8 cellular contexts compared by ENCODE assay signal in the genomic region with DNA sequence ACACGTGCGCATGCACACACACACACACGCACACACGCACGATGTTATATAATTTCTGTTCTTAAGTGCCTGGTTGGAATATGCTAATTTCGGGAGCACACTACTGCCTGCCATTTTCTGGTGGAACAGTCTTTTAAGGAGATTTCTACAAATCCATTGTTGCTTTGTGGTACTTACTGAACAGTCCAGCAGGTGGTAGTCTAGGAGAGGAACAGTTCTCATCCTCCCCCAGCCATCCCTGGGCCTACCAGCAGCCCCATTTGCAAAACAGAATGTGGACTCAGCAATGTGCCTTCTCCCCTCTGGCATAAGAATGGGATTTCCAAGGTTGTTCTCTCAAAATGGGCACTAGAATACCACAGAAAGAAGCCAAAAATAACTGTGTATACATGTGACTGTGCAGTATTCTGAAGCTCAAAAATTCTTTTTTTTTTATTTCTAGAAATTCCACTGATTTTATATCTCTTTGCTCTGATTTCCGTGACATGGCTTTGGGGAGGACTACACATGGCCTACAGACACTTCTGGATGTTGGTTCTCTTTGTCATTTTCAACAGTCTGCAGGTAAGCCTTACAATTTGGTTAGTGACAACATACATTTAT.
DNase-seq lines count a peak whose midpoint lies in the region; ATAC-seq and TF ChIP-seq lines count a peak whose summit lies in the region.

No MANE protein-coding gene starts in this region.

- H2BK12ac ChIP-seq in trophoblast cell (ENCODE audit: low read length), result no peak overlapping the region

- H3K4ac ChIP-seq in trophoblast cell (ENCODE audit: low read depth, low read length), result no peak overlapping the region

- peaks cover 39% of the 10 kb centered on the region for H3K4me1 Mint-ChIP-seq in GM23338
- peaks cover 3% of the 10 kb centered on the region for H3K4me1 Mint-ChIP-seq in activated naive CD8-positive, alpha-beta T cell treated with anti-CD3 and anti-CD28 coated beads for 36 hours

- no peak overlapping the region for H2BK120ac ChIP-seq in trophoblast cell (ENCODE audit: insufficient read depth, low read length, poor library complexity)

- H2AFZ ChIP-seq in GM23338 (no peak overlapping the region), trophoblast cell (ENCODE audit: insufficient read depth, low read length, poor library complexity) (no peak overlapping the region)

- H3K4me3 ChIP-seq in GM23338, result no peak overlapping the region
- H3K4me3 ChIP-seq in trophoblast cell (ENCODE audit: low read depth, low read length), result no peak overlapping the region

- no peaks in the 10 kb centered on the region for H3F3A ChIP-seq in GM23338 (replicated peaks; ENCODE audit: low read depth)

- no peak overlapping the region for H3K23ac ChIP-seq in trophoblast cell (ENCODE audit: low read length)

- H4K8ac ChIP-seq in trophoblast cell (ENCODE audit: low read depth, low read length), result no peak overlapping the region

- H3K27me3 ChIP-seq in GM23338 (ENCODE audit: insufficient read depth) (no peaks in the 10 kb centered on the region), trophoblast cell (ENCODE audit: insufficient read depth, low read length) (no peaks in the 10 kb centered on the region)

- no peak overlapping the region for H4K91ac ChIP-seq in trophoblast cell (ENCODE audit: low read depth, low read length)

- H3K79me2 ChIP-seq in GM23338 (replicated peaks; ENCODE audit: insufficient read depth) (no peaks in the 10 kb centered on the region), trophoblast cell (ENCODE audit: control insufficient read depth, insufficient read depth, low read length, poor library complexity) (no peaks in the 10 kb centered on the region)

- H4K20me1 ChIP-seq in GM23338 (replicated peaks; ENCODE audit: insufficient read depth), result no peaks in the 10 kb centered on the region

- peaks cover 3% of the 10 kb centered on the region for H3K27me3 Mint-ChIP-seq in GM23338 (ENCODE audit: insufficient read depth, low read depth, poor library complexity)
- peaks cover 5% of the 10 kb centered on the region for H3K27me3 Mint-ChIP-seq in activated naive CD8-positive, alpha-beta T cell treated with anti-CD3 and anti-CD28 coated beads for 36 hours

- no CpG with 5 or more reads among the region's 7 CpGs for WGBS in trophoblast cell (ENCODE audit: extremely low coverage, insufficient coverage, insufficient read length)

- H3K9me3 Mint-ChIP-seq in GM23338, result peaks cover 8% of the 10 kb centered on the region; the same call in 1 of the 3 replicates
- peaks cover 10% of the 10 kb centered on the region for H3K9me3 Mint-ChIP-seq in activated naive CD8-positive, alpha-beta T cell treated with anti-CD3 and anti-CD28 coated beads for 36 hours

- peak overlapping the region; percentile 43 for H3K27ac Mint-ChIP-seq in GM23338
- no peak overlapping the region for H3K27ac Mint-ChIP-seq in activated naive CD8-positive, alpha-beta T cell treated with anti-CD3 and anti-CD28 coated beads for 36 hours

- TF ChIP-seq CTCF in GM10266 (IDR thresholded peaks at IDR 0.05; ENCODE audit: control insufficient read depth, insufficient read depth, low read depth, missing control alignments), result peak; percentile 66
- TF ChIP-seq CTCF in GM23338 (conservative IDR thresholded peaks at IDR 0.05; ENCODE audit: low read depth in 2 of 2), result peak; percentile 78 to 79

- DNase-seq in GM10266 (ENCODE audit: extremely low spot score), result peak; percentile 37
- DNase-seq in GM23338 (ENCODE audit: low spot score), result peak; percentile 91
- peak; percentile 91 to 92 for DNase-seq in Kasumi-1 (lab: John Stamatoyannopoulos, UW)
- peak; percentile 68 for DNase-seq in RPMI8226
- DNase-seq in activated naive CD8-positive, alpha-beta T cell treated with anti-CD3 and anti-CD28 coated beads for 36 hours, result peak; percentile 49
- DNase-seq in Right ventricle myocardium inferior (ENCODE audit: missing footprints), result no peak
- DNase-seq in trophoblast cell, result peak; percentile 74 to 91
- no peak for DNase-seq in cortex of kidney (lab: John Stamatoyannopoulos, UW)

- ATAC-seq in GM23338 (peak; percentile 99), Right ventricle myocardium inferior (peak; percentile 94)

- H3K79me1 ChIP-seq in trophoblast cell (ENCODE audit: low read length), result no peaks in the 10 kb centered on the region

- H3K27ac ChIP-seq in GM23338 (ENCODE audit: low read depth) (no peak overlapping the region), trophoblast cell (ENCODE audit: low read depth, low read length) (no peak overlapping the region)

- no peak overlapping the region for H4K12ac ChIP-seq in trophoblast cell (ENCODE audit: low read depth, low read length)

- H3K4me2 ChIP-seq in GM23338, result no peak overlapping the region
- no peak overlapping the region for H3K4me2 ChIP-seq in trophoblast cell (ENCODE audit: low read length)

- H3K4me3 Mint-ChIP-seq in GM23338, result no peak overlapping the region
- no peak overlapping the region for H3K4me3 Mint-ChIP-seq in activated naive CD8-positive, alpha-beta T cell treated with anti-CD3 and anti-CD28 coated beads for 36 hours

- no peak overlapping the region for H3K14ac ChIP-seq in trophoblast cell (ENCODE audit: low read length)

- H3K4me1 ChIP-seq in GM23338 (ENCODE audit: insufficient read depth) (peaks cover 26% of the 10 kb centered on the region), trophoblast cell (ENCODE audit: control insufficient read depth in 1 of 2, insufficient read depth in 2 of 2, low read length in 2 of 2) (no peaks in the 10 kb centered on the region)

- no peak overlapping the region for H3K18ac ChIP-seq in trophoblast cell (ENCODE audit: low read length)

- peaks cover 34% of the 10 kb centered on the region for H3K36me3 Mint-ChIP-seq in GM23338 (ENCODE audit: low read depth)
- H3K36me3 Mint-ChIP-seq in activated naive CD8-positive, alpha-beta T cell treated with anti-CD3 and anti-CD28 coated beads for 36 hours, result no peaks in the 10 kb centered on the region

- no peak overlapping the region for H3K9ac ChIP-seq in trophoblast cell (ENCODE audit: low read length)

- intact Hi-C loops in Right ventricle myocardium inferior (cut with DNase I), result loop anchor here (1.0 to 10.0 kb wide), 6 partner anchors 60 to 281 kb away; a partner anchor contains a TSS

- no peaks in the 10 kb centered on the region for H3K9me2 ChIP-seq in GM23338 (ENCODE audit: insufficient read depth)

- H2BK5ac ChIP-seq in trophoblast cell (ENCODE audit: low read depth, low read length, poor library complexity), result no peak overlapping the region

- H2AK5ac ChIP-seq in trophoblast cell (ENCODE audit: low read length), result no peak overlapping the region

- H3K36me3 ChIP-seq in GM23338 (ENCODE audit: insufficient read depth) (peaks cover 7% of the 10 kb centered on the region), trophoblast cell (ENCODE audit: control insufficient read depth in 1 of 2, insufficient read depth in 2 of 2, low read length in 2 of 2) (no peaks in the 10 kb centered on the region)

- no peaks in the 10 kb centered on the region for H3K9me3 ChIP-seq in trophoblast cell (ENCODE audit: insufficient read depth, low read depth, low read length)

TF ChIP-seq in GM23338, 12 proteins besides CTCF, POLR2A, EP300 and RAD21 (continues in another document):
- no peak for TF ChIP-seq STAT1 (IDR thresholded peaks at IDR 0.05; ENCODE audit: unreplicated experiment)
- TF ChIP-seq, protein P1, sequence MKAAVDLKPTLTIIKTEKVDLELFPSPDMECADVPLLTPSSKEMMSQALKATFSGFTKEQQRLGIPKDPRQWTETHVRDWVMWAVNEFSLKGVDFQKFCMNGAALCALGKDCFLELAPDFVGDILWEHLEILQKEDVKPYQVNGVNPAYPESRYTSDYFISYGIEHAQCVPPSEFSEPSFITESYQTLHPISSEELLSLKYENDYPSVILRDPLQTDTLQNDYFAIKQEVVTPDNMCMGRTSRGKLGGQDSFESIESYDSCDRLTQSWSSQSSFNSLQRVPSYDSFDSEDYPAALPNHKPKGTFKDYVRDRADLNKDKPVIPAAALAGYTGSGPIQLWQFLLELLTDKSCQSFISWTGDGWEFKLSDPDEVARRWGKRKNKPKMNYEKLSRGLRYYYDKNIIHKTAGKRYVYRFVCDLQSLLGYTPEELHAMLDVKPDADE (IDR thresholded peaks at IDR 0.05), result no peak

Comparison
In these comparisons a context has a peak if more than half of its experiments do, and no peak if none do; other contexts are left out.
1. DNase-seq: peak in GM10266 (single experiment), GM23338 (single experiment), Kasumi-1 (2 of 2), RPMI8226 (single experiment), activated naive CD8-positive, alpha-beta T cell treated with anti-CD3 and anti-CD28 coated beads for 36 hours (single experiment) and trophoblast cell (2 of 2); none in Right ventricle myocardium inferior (single experiment) and cortex of kidney (single experiment).